ENCODE assay signal across 22 cellular contexts in the genomic region with DNA sequence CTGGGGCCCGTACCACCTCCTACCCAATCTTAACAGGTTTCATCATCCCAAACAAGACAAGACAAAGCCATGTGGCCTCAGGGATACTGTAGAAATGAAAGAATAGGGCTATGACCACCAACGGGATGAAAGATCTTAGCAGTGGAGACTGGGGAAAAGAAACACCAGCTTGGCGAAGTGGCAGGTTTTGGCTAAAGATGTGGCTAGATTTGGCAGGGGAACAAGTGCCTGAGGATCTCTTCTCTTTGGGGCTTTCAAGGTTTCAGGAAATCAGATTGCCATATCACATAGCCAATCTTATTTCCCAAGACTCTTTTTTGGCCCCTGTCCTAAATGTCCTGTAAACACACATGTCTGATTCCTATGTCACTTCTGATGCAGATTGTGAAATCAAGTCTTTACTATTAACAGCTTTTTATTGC. TPM values are rescaled to one million over a fixed set of nuclear protein-coding genes. Genes with fewer than 3 reads are reported as not detected.
DNase-seq lines count a peak whose midpoint lies in the region; ATAC-seq and TF ChIP-seq lines count a peak whose summit lies in the region.
"Had no signal": no experiment of that assay in that cellular context is flagged by ENCODE, and none has a peak within 500 bp of the region (broad histone marks: within the 10 kb centered on the region; RNA-seq: fewer than 3 reads in every experiment).

No MANE protein-coding gene starts in this region.

- 39% methylated on average over 3 of the region's 3 CpGs for WGBS in prostate gland
- 52% methylated on average over 3 of the region's 3 CpGs; no CpG with 5 or more reads in 1 of the 2 donors for WGBS in transverse colon (ENCODE audit: low coverage in 1 of 2), 2 donors

- H2AFZ ChIP-seq in PC-3 (ENCODE audit: low read length), result no peak overlapping the region

- no peaks in the 10 kb centered on the region for H4K20me1 ChIP-seq in PC-3 (ENCODE audit: low read length)

- H3K9ac ChIP-seq in PC-3 (ENCODE audit: low read length), result no peak overlapping the region

- H3K36me3 Mint-ChIP-seq in activated CD4-positive, alpha-beta memory T cell treated with anti-CD3 and anti-CD28 coated beads for 36 hours, result no peaks in the 10 kb centered on the region
- H3K36me3 Mint-ChIP-seq: CD14-positive monocyte had no signal

- no peak overlapping the region for H3K27ac Mint-ChIP-seq in activated CD4-positive, alpha-beta memory T cell treated with anti-CD3 and anti-CD28 coated beads for 36 hours
- H3K27ac Mint-ChIP-seq: CD14-positive monocyte had no signal

- H3K36me3 ChIP-seq in PC-3 (ENCODE audit: low read depth, low read length) (no peaks in the 10 kb centered on the region), prostate gland (no peaks in the 10 kb centered on the region), left ventricle myocardium inferior (no peaks in the 10 kb centered on the region), transverse colon (no peaks in the 10 kb centered on the region)
- H3K36me3 ChIP-seq: colonic mucosa, thoracic aorta had no signal

- H3K9me3 ChIP-seq in PC-3 (ENCODE audit: low read length) (no peaks in the 10 kb centered on the region), prostate gland (no peaks in the 10 kb centered on the region), left ventricle myocardium inferior (replicated peaks) (no peaks in the 10 kb centered on the region), transverse colon (no peaks in the 10 kb centered on the region)
- H3K9me3 ChIP-seq: colonic mucosa, mucosa of descending colon, thoracic aorta had no signal

- no TSS peak for BruUV-seq in PC-3 (replicated peaks; lab: Mats Ljungman, UMichigan)

- no peaks in the 10 kb centered on the region for H3K9me2 ChIP-seq in PC-3 (replicated peaks; ENCODE audit: low read length)

- peaks cover 16% of the 10 kb centered on the region for H3K27me3 Mint-ChIP-seq in activated CD4-positive, alpha-beta memory T cell treated with anti-CD3 and anti-CD28 coated beads for 36 hours

- H3K79me2 ChIP-seq in PC-3 (ENCODE audit: low read length), result no peaks in the 10 kb centered on the region

- no peak overlapping the region for H3K4me3 Mint-ChIP-seq in activated CD4-positive, alpha-beta memory T cell treated with anti-CD3 and anti-CD28 coated beads for 36 hours
- H3K4me3 Mint-ChIP-seq: CD14-positive monocyte had no signal

- no peak for TF ChIP-seq EP300 in transverse colon (IDR thresholded peaks at IDR 0.05; ENCODE audit: low read depth)

- in situ Hi-C loops in transverse colon (cut with MboI; ENCODE audit: low pct_ligation_motif_present in 1 of 4, low pct_unique_long_range_greater_than_20kb in 1 of 4, low sequenced_read_pairs in 3 of 4), result no loop called here

- POLR2A ChIA-PET in PC-3 (lab: Charles Lee; ENCODE audit: unreplicated experiment), result no interaction called here
- POLR2A ChIA-PET in activated CD4-positive, alpha-beta memory T cell treated with anti-CD3 and anti-CD28 coated beads for 36 hours (lab: Charles Lee), result no interaction called here

- no peak for TF ChIP-seq POLR2A in prostate gland (IDR thresholded peaks at IDR 0.05)
- no peak for TF ChIP-seq POLR2A in transverse colon (IDR thresholded peaks at IDR 0.05)

- H3K27me3 ChIP-seq in PC-3 (ENCODE audit: low read length) (no peaks in the 10 kb centered on the region), prostate gland (replicated peaks; ENCODE audit: insufficient read depth) (no peaks in the 10 kb centered on the region), left ventricle myocardium inferior (ENCODE audit: low read depth) (peaks cover 59% of the 10 kb centered on the region), transverse colon (peaks cover 25% of the 10 kb centered on the region)
- H3K27me3 ChIP-seq: colonic mucosa had no signal

- peak; percentile 38 for DNase-seq in PC-3
- peak; percentile 63 for DNase-seq in prostate gland (ENCODE audit: low spot score)
- DNase-seq in left ventricle myocardium inferior, result no peak
- no peak for DNase-seq in activated CD4-positive, alpha-beta memory T cell treated with anti-CD3 and anti-CD28 coated beads for 36 hours
- no peak for DNase-seq in transverse colon
- DNase-seq: activated CD4-positive, alpha-beta T cell treated with anti-CD3 and anti-CD28 coated beads for 4 hours; activated naive CD4-positive, alpha-beta T cell treated with Interleukin-2 at 50 U/mL for 16 hours; colonic mucosa; EL; erythroblast; head of caudate nucleus; mucosa of descending colon; NCI-H1417 treated with DMSO at 0.1 percent for 48 hours; NK-92 treated with Interleukin-12 subunit alpha and Interleukin-12 subunit beta, amount 100 ng/mL, for 24 hours; occipital lobe; stimulated activated CD4-positive, alpha-beta T cell treated with anti-CD3 and anti-CD28 coated beads, Interleukin-4, amount 100 ng/mL, for 1 hour; T1000 had no signal

- CTCF ChIA-PET in PC-3 (lab: Charles Lee), result no interaction called here
- CTCF ChIA-PET in activated CD4-positive, alpha-beta memory T cell treated with anti-CD3 and anti-CD28 coated beads for 36 hours (lab: Charles Lee), result interaction anchor here (1.0 to 1.8 kb wide), 2 partner anchors 77 to 107 kb away, joined by 3 read pairs; no protein-coding TSS in a partner anchor

- no peaks in the 10 kb centered on the region for H3K4me1 Mint-ChIP-seq in activated CD4-positive, alpha-beta memory T cell treated with anti-CD3 and anti-CD28 coated beads for 36 hours (ENCODE audit: low read depth)
- H3K4me1 Mint-ChIP-seq: CD14-positive monocyte had no signal

- H3K27ac ChIP-seq in PC-3 (ENCODE audit: low read length) (no peak overlapping the region), prostate gland (peak overlapping the region in 1 of 2 donors; percentile 3), left ventricle myocardium inferior (replicated peaks) (no peak overlapping the region), transverse colon (no peak overlapping the region)
- H3K27ac ChIP-seq: colonic mucosa, thoracic aorta had no signal

- no peaks in the 10 kb centered on the region for H3K9me3 Mint-ChIP-seq in activated CD4-positive, alpha-beta memory T cell treated with anti-CD3 and anti-CD28 coated beads for 36 hours

- no peaks in the 10 kb centered on the region for H3F3A ChIP-seq in PC-3 (ENCODE audit: low read length, unreplicated experiment)

- no peak for TF ChIP-seq CTCF in PC-3 (conservative IDR thresholded peaks at IDR 0.05; ENCODE audit: low read depth, low read length)
- TF ChIP-seq CTCF in prostate gland (IDR thresholded peaks at IDR 0.05), result no peak
- TF ChIP-seq CTCF in left ventricle myocardium inferior (IDR thresholded peaks at IDR 0.05; ENCODE audit: borderline replicate concordance), result no peak
- no peak for TF ChIP-seq CTCF in transverse colon (IDR thresholded peaks at IDR 0.05)

- H3K4me3 ChIP-seq in PC-3 (ENCODE audit: low read length) (no peak overlapping the region), prostate gland (no peak overlapping the region), left ventricle myocardium inferior (no peak overlapping the region), transverse colon (no peak overlapping the region)
- H3K4me3 ChIP-seq: colonic mucosa, mucosa of descending colon, thoracic aorta had no signal

- H3K4me1 ChIP-seq in PC-3 (ENCODE audit: insufficient read depth, low read length) (peaks cover 9% of the 10 kb centered on the region; the same call in 1 of the 2 replicates), prostate gland (replicated peaks) (peaks cover 13% of the 10 kb centered on the region), left ventricle myocardium inferior (no peaks in the 10 kb centered on the region), transverse colon (peaks cover 0 to 14% (median 0%) of the 10 kb centered on the region in 4 donors)
- H3K4me1 ChIP-seq: colonic mucosa had no signal

- ATAC-seq in PC-3 (no peak), esophagus mucosa (peak; percentile 27)
- ATAC-seq: mucosa of descending colon had no signal

- intact Hi-C loops in PC-3 (cut with micrococcal nuclease) (no loop called here), prostate gland (cut with DNase I) (no loop called here), left ventricle myocardium inferior (cut with micrococcal nuclease) (no loop called here), transverse colon (cut with DNase I; ENCODE audit: low total_unique reads) (no loop called here)
- intact Hi-C loops in activated CD4-positive, alpha-beta memory T cell treated with anti-CD3 and anti-CD28 coated beads for 36 hours (cut with micrococcal nuclease), result no loop called here

- H3K4me2 ChIP-seq in PC-3 (ENCODE audit: low read length), result peak overlapping the region; percentile 28

RNA-seq across cellular contexts. Expression of a gene that starts 6.9 kb away (rescaled TPM):
- total RNA-seq in PC-3 (2014; rRNA removed) (not detected in 2 replicates), esophagus mucosa (10.0 TPM), prostate gland (not detected), left ventricle myocardium inferior (not detected), transverse colon (10 to 100 TPM in 1 of 4 donors, 1 to 10 TPM in 1, under 1 TPM in 1, not detected in 1; 0.64 to 13.5 (median 4.9) TPM)
- total RNA-seq in activated CD4-positive, alpha-beta memory T cell treated with anti-CD3 and anti-CD28 coated beads for 36 hours, result not detected
- total RNA-seq: astrocyte, kidney epithelial cell, occipital lobe, thoracic aorta had no signal

RNA-seq across cellular contexts. Expression of a gene that starts 31.7 kb away (rescaled TPM):
- total RNA-seq in PC-3 (2014; rRNA removed) (not detected in 2 replicates), esophagus mucosa (0.20 TPM), prostate gland (under 1 TPM; 0.05 to 0.91 TPM), left ventricle myocardium inferior (0.38 TPM), transverse colon (under 1 TPM in 2 of 4 donors, not detected in 2; 0.27 to 0.48 TPM)
- not detected for total RNA-seq in activated CD4-positive, alpha-beta memory T cell treated with anti-CD3 and anti-CD28 coated beads for 36 hours
- total RNA-seq: kidney epithelial cell had no signal

RNA-seq across cellular contexts. Expression of a gene that starts 49.0 kb away (rescaled TPM):
- total RNA-seq in PC-3 (2014; rRNA removed) (57.9 and 64.7 TPM in 2 replicates), esophagus mucosa (51.7 TPM), prostate gland (10 to 100 TPM; 65.7 to 82.0 TPM), left ventricle myocardium inferior (58.6 TPM), transverse colon (10 to 100 TPM; 43.0 to 87.2 (median 61.6) TPM)
- 100 to 1,000 TPM; 103 to 104 TPM for total RNA-seq in activated CD4-positive, alpha-beta memory T cell treated with anti-CD3 and anti-CD28 coated beads for 36 hours

RNA-seq across cellular contexts. Expression of a gene that starts 58.5 kb away (rescaled TPM):
- total RNA-seq in PC-3 (2014; rRNA removed), result not detected in 2 replicates
- total RNA-seq in esophagus mucosa, result not detected
- under 1 TPM in 1 of 2 donors, not detected in 1; 0.62 TPM for total RNA-seq in prostate gland
- not detected for total RNA-seq in left ventricle myocardium inferior
- total RNA-seq in activated CD4-positive, alpha-beta memory T cell treated with anti-CD3 and anti-CD28 coated beads for 36 hours, result not detected
- total RNA-seq in transverse colon, result not detected
- total RNA-seq: astrocyte, colonic mucosa, kidney epithelial cell, mucosa of descending colon, occipital lobe, thoracic aorta had no signal

Comparison
In these comparisons a context has a peak if more than half of its experiments do, and no peak if none do; other contexts are left out.
1. DNase-seq: peak in PC-3 (single experiment) and prostate gland (single experiment); none in left ventricle myocardium inferior (single experiment), activated CD4-positive, alpha-beta memory T cell treated with anti-CD3 and anti-CD28 coated beads for 36 hours (single experiment) and transverse colon (single experiment).